In the genomic region with DNA sequence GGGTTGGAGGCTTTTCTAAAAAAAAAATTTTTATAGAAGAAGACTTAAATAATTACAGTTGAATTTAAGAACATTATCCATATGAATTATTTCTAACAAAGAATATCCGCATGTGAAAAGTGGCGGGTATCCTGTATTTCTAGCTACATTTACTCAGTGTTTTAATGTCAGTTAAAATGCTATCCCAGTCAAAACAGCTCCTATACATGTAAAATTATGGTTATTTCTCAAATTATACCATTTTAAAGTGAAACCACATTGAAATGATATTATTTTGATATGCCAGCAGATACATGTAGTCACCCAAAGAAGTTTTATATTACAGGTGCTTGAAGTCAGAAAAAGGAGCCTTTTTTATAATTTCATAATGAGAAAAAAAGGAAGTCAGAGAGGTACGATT, we compare ENCODE assay signal across 3 cellular contexts.
"Had no signal": no experiment of that assay in that cellular context is flagged by ENCODE, and none has a peak within 500 bp of the region (broad histone marks: within the 10 kb centered on the region; RNA-seq: fewer than 3 reads in every experiment).

No MANE protein-coding gene starts in this region.

- H2AFZ ChIP-seq: GM23248 had no signal

- H3K9ac ChIP-seq: GM23248 had no signal

- H3K4me3 ChIP-seq: GM23248, K562 had no signal

- ATAC-seq: K562 had no signal

- H3K27ac ChIP-seq: GM23248 had no signal

- DNase-seq: GM23248, H9 had no signal
